In the genomic region with DNA sequence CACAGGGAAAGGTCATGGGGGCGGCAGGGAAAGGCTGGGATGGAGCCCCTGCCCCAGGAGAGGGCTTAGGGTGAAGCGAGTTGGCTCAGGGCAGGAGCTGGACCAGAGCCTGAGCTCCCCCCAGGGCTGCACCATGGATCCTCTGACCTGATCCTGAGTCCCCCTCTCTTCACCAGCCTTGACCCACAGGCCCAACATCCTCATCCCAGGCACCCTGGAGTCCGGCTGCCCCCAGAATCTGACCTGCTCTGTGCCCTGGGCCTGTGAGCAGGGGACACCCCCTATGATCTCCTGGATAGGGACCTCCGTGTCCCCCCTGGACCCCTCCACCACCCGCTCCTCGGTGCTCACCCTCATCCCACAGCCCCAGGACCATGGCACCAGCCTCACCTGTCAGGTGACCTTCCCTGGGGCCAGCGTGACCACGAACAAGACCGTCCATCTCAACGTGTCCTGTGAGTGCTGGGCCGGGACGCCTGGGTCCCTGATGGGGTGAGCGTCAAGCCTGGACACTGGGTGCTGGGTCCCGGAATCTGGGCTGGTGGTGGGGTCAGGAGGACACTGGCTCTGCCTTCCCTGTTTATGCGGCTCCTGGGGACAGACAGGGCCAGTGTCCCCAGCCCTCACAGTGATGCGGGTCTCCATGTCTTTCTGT, we compare ENCODE assay signal across 18 cellular contexts. TPM values are rescaled to one million over a fixed set of nuclear protein-coding genes. Genes with fewer than 3 reads are reported as not detected.
A peak's percentile ranks its signal among the peaks of the same experiment; 100 is the strongest.
DNase-seq lines count a peak whose midpoint lies in the region; ATAC-seq, FAIRE-seq and TF ChIP-seq lines count a peak whose summit lies in the region.
"Had no signal": no experiment of that assay in that cellular context is flagged by ENCODE, and none has a peak within 500 bp of the region (broad histone marks: within the 10 kb centered on the region; RNA-seq: fewer than 3 reads in every experiment).

No MANE protein-coding gene starts in this region.

- no peak for ATAC-seq in heart left ventricle
- ATAC-seq in naive thymus-derived CD4-positive, alpha-beta T cell, result no peak
- no peak for ATAC-seq in thoracic aorta (ENCODE audit: insufficient number of reproducible peaks, low FRiP score, low read depth)
- ATAC-seq in GM21576 (IDR thresholded peaks at IDR 0.05; ENCODE audit: unreplicated experiment), result no peak

- intact Hi-C loops in heart left ventricle (cut with DNase I) (no loop called here), cardiac septum (cut with DNase I) (no loop called here), kidney (cut with DNase I) (no loop called here)
- intact Hi-C loops in naive thymus-derived CD4-positive, alpha-beta T cell (cut with micrococcal nuclease), result no loop called here

- H3K4me3 ChIP-seq in heart left ventricle (peak overlapping the region in 9 of 12 donors; percentile 5 to 60 (median 24)), thoracic aorta (peak overlapping the region; percentile 56), kidney (ENCODE audit: low read length in 2 of 2) (no peak overlapping the region)
- H3K4me3 ChIP-seq in naive thymus-derived CD4-positive, alpha-beta T cell (ENCODE audit: low read length), result no peak overlapping the region

- peaks cover 0 to 88% (median 0%) of the 10 kb centered on the region in 12 donors for H3K4me1 ChIP-seq in heart left ventricle
- H3K4me1 ChIP-seq in naive thymus-derived CD4-positive, alpha-beta T cell (ENCODE audit: control insufficient read depth in 2 of 2, insufficient read depth in 2 of 2, low read length in 2 of 2), result peaks cover 55 to 94% of the 10 kb centered on the region in 2 donors
- H3K4me1 ChIP-seq in thoracic aorta (ENCODE audit: control insufficient read depth in 1 of 2, low read depth in 2 of 2), result no peaks in the 10 kb centered on the region
- peaks cover 0 to 9% of the 10 kb centered on the region in 2 donors for H3K4me1 ChIP-seq in kidney (ENCODE audit: control insufficient read depth in 1 of 2, insufficient read depth in 1 of 2, low read depth in 1 of 2, low read length in 2 of 2)

- H3K27me3 Mint-ChIP-seq in chondrocyte (ENCODE audit: low read depth), result no peaks in the 10 kb centered on the region
- H3K27me3 Mint-ChIP-seq in naive thymus-derived CD4-positive, alpha-beta T cell, result peaks cover 0 to 3% (median 0%) of the 10 kb centered on the region in 5 donors

- no peak for TF ChIP-seq POLR2A in heart left ventricle (IDR thresholded peaks at IDR 0.05)

- 89 to 92% (median 91%) methylated on average over 7 to 16 of the region's 16 CpGs for WGBS in heart left ventricle, 4 donors

- no peaks in the 10 kb centered on the region for H3K36me3 Mint-ChIP-seq in chondrocyte (ENCODE audit: low read depth)
- H3K36me3 Mint-ChIP-seq in naive thymus-derived CD4-positive, alpha-beta T cell, result peaks cover 0 to 2% (median 0%) of the 10 kb centered on the region in 5 donors

- no peak for FAIRE-seq in kidney (lab: Jason Lieb, UNC)
- FAIRE-seq: endometrium, urothelium cell line had no signal

- CTCF ChIA-PET in naive thymus-derived CD4-positive, alpha-beta T cell (lab: Charles Lee), result no interaction called here

- H3K27me3 ChIP-seq in heart left ventricle (peaks cover 0 to 30% (median 0%) of the 10 kb centered on the region in 9 donors), thoracic aorta (replicated peaks; ENCODE audit: insufficient read depth) (no peaks in the 10 kb centered on the region)
- no peaks in the 10 kb centered on the region for H3K27me3 ChIP-seq in naive thymus-derived CD4-positive, alpha-beta T cell (ENCODE audit: control insufficient read depth in 2 of 2, insufficient read depth in 2 of 2, low read length in 2 of 2)
- H3K27me3 ChIP-seq: brain microvascular endothelial cell had no signal

- no peak overlapping the region for H3K9ac ChIP-seq in kidney (ENCODE audit: low read length in 2 of 2)

- H3K4me1 Mint-ChIP-seq in chondrocyte (ENCODE audit: low read depth), result no peaks in the 10 kb centered on the region
- peaks cover 56 to 95% (median 87%) of the 10 kb centered on the region in 7 donors for H3K4me1 Mint-ChIP-seq in naive thymus-derived CD4-positive, alpha-beta T cell

- H3K4me3 Mint-ChIP-seq in chondrocyte (ENCODE audit: unreplicated experiment), result no peak overlapping the region
- H3K4me3 Mint-ChIP-seq in naive thymus-derived CD4-positive, alpha-beta T cell, result peak overlapping the region in 3 of 10 donors; percentile 67 to 83 (median 83)
- H3K4me3 Mint-ChIP-seq: HFFc6 had no signal

- H3K27ac Mint-ChIP-seq in chondrocyte (ENCODE audit: unreplicated experiment), result no peak overlapping the region
- peak overlapping the region in 8 of 9 donors; percentile 84 to 97 (median 93) for H3K27ac Mint-ChIP-seq in naive thymus-derived CD4-positive, alpha-beta T cell
- H3K27ac Mint-ChIP-seq: HFFc6 had no signal

- no peaks in the 10 kb centered on the region for H3K9me3 ChIP-seq in heart left ventricle
- H3K9me3 ChIP-seq in naive thymus-derived CD4-positive, alpha-beta T cell (ENCODE audit: control insufficient read depth in 2 of 3, low read length in 3 of 3), result no peaks in the 10 kb centered on the region
- no peaks in the 10 kb centered on the region for H3K9me3 ChIP-seq in thoracic aorta
- H3K9me3 ChIP-seq in kidney (ENCODE audit: control insufficient read depth in 1 of 2, low read length in 2 of 2), result no peaks in the 10 kb centered on the region

- POLR2A ChIA-PET in naive thymus-derived CD4-positive, alpha-beta T cell (lab: Charles Lee), result interaction anchor here (1.4 to 1.9 kb wide), 2 partner anchors 9 to 10 kb away, joined by 3 to 10 read pairs; no protein-coding TSS in a partner anchor

- H3K9me3 Mint-ChIP-seq in chondrocyte (ENCODE audit: low read depth), result no peaks in the 10 kb centered on the region
- peaks cover 0 to 5% (median 0%) of the 10 kb centered on the region in 11 donors for H3K9me3 Mint-ChIP-seq in naive thymus-derived CD4-positive, alpha-beta T cell

- no peak for TF ChIP-seq CTCF in heart left ventricle (IDR thresholded peaks at IDR 0.05)
- no peak for TF ChIP-seq CTCF in chondrocyte (IDR thresholded peaks at IDR 0.05)
- TF ChIP-seq CTCF in thoracic aorta (IDR thresholded peaks at IDR 0.05), result no peak
- TF ChIP-seq CTCF in kidney (IDR thresholded peaks at IDR 0.05; ENCODE audit: borderline replicate concordance, extremely low read depth, insufficient read depth), result no peak

- H3K36me3 ChIP-seq in heart left ventricle, result peaks cover 0 to 6% (median 0%) of the 10 kb centered on the region in 9 donors
- H3K36me3 ChIP-seq in naive thymus-derived CD4-positive, alpha-beta T cell (ENCODE audit: control insufficient read depth in 2 of 3, insufficient read depth in 3 of 3, low read length in 3 of 3), result no peaks in the 10 kb centered on the region
- H3K36me3 ChIP-seq in thoracic aorta, result no peaks in the 10 kb centered on the region
- H3K36me3 ChIP-seq in kidney (ENCODE audit: control insufficient read depth in 1 of 2, insufficient read depth in 2 of 2, low read length in 2 of 2), result no peaks in the 10 kb centered on the region
- H3K36me3 ChIP-seq: brain microvascular endothelial cell had no signal

- DNase-seq in heart left ventricle, result no peak
- no peak for DNase-seq in cardiac septum (ENCODE audit: low spot score)
- peak; percentile 92 for DNase-seq in chondrocyte (ENCODE audit: low spot score)
- DNase-seq in naive thymus-derived CD4-positive, alpha-beta T cell, result no peak
- no peak for DNase-seq in thoracic aorta (ENCODE audit: low spot score)
- no peak for DNase-seq in kidney
- DNase-seq in GDM1 (lab: John Stamatoyannopoulos, UW), result no peak
- DNase-seq: activated CD4-positive, alpha-beta T cell treated with anti-CD3 and anti-CD28 coated beads for 4 hours; brain microvascular endothelial cell; foreskin melanocyte; HFFc6; KG1; NCI-H226; SHP77; stimulated activated CD4-positive, alpha-beta T cell treated with anti-CD3 and anti-CD28 coated beads, Interleukin-2, amount 100 ng/mL, for 24 hours had no signal

- peak overlapping the region in 10 of 12 donors; percentile 4 to 95 (median 37) for H3K27ac ChIP-seq in heart left ventricle
- H3K27ac ChIP-seq in naive thymus-derived CD4-positive, alpha-beta T cell (ENCODE audit: low read depth, low read length), result peak overlapping the region; percentile 66
- peak overlapping the region in 1 of 2 donors; percentile 44 for H3K27ac ChIP-seq in thoracic aorta
- H3K27ac ChIP-seq in kidney (ENCODE audit: low read depth in 2 of 2, low read length in 2 of 2), result no peak overlapping the region
- H3K27ac ChIP-seq: brain microvascular endothelial cell had no signal

RNA-seq across cellular contexts. Expression of gene SIGLEC9, which starts 0.8 kb away (rescaled TPM):
- 10 to 100 TPM in 1 of 9 donors, 1 to 10 TPM in 6, under 1 TPM in 2; 0.35 to 18.5 (median 1.7) TPM for total RNA-seq in heart left ventricle
- polyA plus RNA-seq in heart left ventricle, result 1 to 10 TPM in 1 of 2 donors, under 1 TPM in 1; 0.27 to 2.0 TPM
- 1.4 TPM for total RNA-seq in cardiac septum
- total RNA-seq in chondrocyte, result not detected in 3 replicates
- 10 to 100 TPM in 1 of 5 experiments, 1 to 10 TPM in 3, under 1 TPM in 1; 0.34 to 26.8 (median 2.2) TPM for total RNA-seq in naive thymus-derived CD4-positive, alpha-beta T cell
- polyA plus RNA-seq in naive thymus-derived CD4-positive, alpha-beta T cell, result under 1 TPM; 0.46 to 0.69 TPM
- total RNA-seq in thoracic aorta, result 10 to 100 TPM; 13.1 to 15.2 TPM
- 8.1 TPM for total RNA-seq in kidney
- polyA plus RNA-seq in kidney (ENCODE audit: insufficient read depth, low read depth, low replicate concordance), result 1.6 TPM
- total RNA-seq: HFFc6 had no signal

RNA-seq across cellular contexts. Expression of gene SIGLEC7, which starts 16.6 kb away (rescaled TPM):
- total RNA-seq in heart left ventricle, result 1 to 10 TPM in 3 of 9 donors, under 1 TPM in 4, not detected in 2; 0.51 to 6.1 (median 0.63) TPM
- 1 to 10 TPM; 1.0 to 1.2 TPM for polyA plus RNA-seq in heart left ventricle
- total RNA-seq in cardiac septum, result 0.70 TPM
- not detected in 3 replicates for total RNA-seq in chondrocyte
- 10 to 100 TPM in 1 of 5 experiments, under 1 TPM in 3, not detected in 1; 0.67 to 10.3 (median 0.83) TPM for total RNA-seq in naive thymus-derived CD4-positive, alpha-beta T cell
- polyA plus RNA-seq in naive thymus-derived CD4-positive, alpha-beta T cell, result under 1 TPM in 1 of 2 donors, not detected in 1; 0.25 TPM
- total RNA-seq in thoracic aorta, result 1 to 10 TPM; 2.4 to 5.9 TPM
- 4.0 TPM for total RNA-seq in kidney
- polyA plus RNA-seq in kidney (ENCODE audit: insufficient read depth, low read depth, low replicate concordance), result 1.2 TPM
- total RNA-seq: HFFc6 had no signal

RNA-seq across cellular contexts. Expression of gene CTU1, which starts 17.3 kb away (rescaled TPM):
- total RNA-seq in heart left ventricle (10 to 100 TPM in 1 of 9 donors, 1 to 10 TPM in 8; 2.5 to 11.2 (median 4.2) TPM), cardiac septum (4.2 TPM), chondrocyte (5.2 to 6.1 TPM (median 5.2 TPM) in 3 replicates), thoracic aorta (10 to 100 TPM in 1 of 2 donors, 1 to 10 TPM in 1; 4.9 to 12.5 TPM), kidney (8.4 TPM)
- polyA plus RNA-seq in heart left ventricle (1 to 10 TPM; 1.4 to 2.4 TPM), kidney (ENCODE audit: insufficient read depth, low read depth, low replicate concordance) (5.2 TPM)
- 10 to 100 TPM in 3 of 5 experiments, 1 to 10 TPM in 2; 3.3 to 11.8 (median 10.5) TPM for total RNA-seq in naive thymus-derived CD4-positive, alpha-beta T cell
- 1 to 10 TPM; 3.0 to 6.3 TPM for polyA plus RNA-seq in naive thymus-derived CD4-positive, alpha-beta T cell

RNA-seq across cellular contexts. Expression of gene KLK14, which starts 42.9 kb away (rescaled TPM):
- total RNA-seq in heart left ventricle (under 1 TPM in 6 of 9 donors, not detected in 3; 0.23 to 0.64 (median 0.34) TPM), cardiac septum (0.32 TPM), chondrocyte (not detected in 3 replicates), thoracic aorta (not detected), kidney (0.22 TPM)
- polyA plus RNA-seq in heart left ventricle (under 1 TPM in 1 of 2 donors, not detected in 1; 0.17 TPM), kidney (ENCODE audit: insufficient read depth, low read depth, low replicate concordance) (not detected)
- under 1 TPM; 0.34 to 0.92 (median 0.66) TPM for total RNA-seq in naive thymus-derived CD4-positive, alpha-beta T cell
- not detected for polyA plus RNA-seq in naive thymus-derived CD4-positive, alpha-beta T cell

Comparison
In these comparisons a context has a peak if more than half of its experiments do, and no peak if none do; other contexts are left out.
1. H3K27ac ChIP-seq: peak in heart left ventricle (10 of 12) and naive thymus-derived CD4-positive, alpha-beta T cell (single experiment); none in kidney (0 of 2).
2. H3K4me3 ChIP-seq: peak in heart left ventricle (9 of 12) and thoracic aorta (single experiment); none in naive thymus-derived CD4-positive, alpha-beta T cell (single experiment) and kidney (0 of 2).